In genomic region chr15:95341686-95342085, GRCh38 we compare ENCODE assay signal across 25 cellular contexts.
"Had no signal": no experiment of that assay in that cellular context is flagged by ENCODE, and none has a peak within 500 bp of the region (broad histone marks: within the 10 kb centered on the region; RNA-seq: fewer than 3 reads in every experiment).

No MANE protein-coding gene starts in this region.

- H3K36me3 ChIP-seq: neural progenitor cell, ovary, right lobe of liver, sigmoid colon, stomach, thoracic aorta, thyroid gland, tibial nerve, upper lobe of left lung had no signal

- ATAC-seq: natural killer cell; psoas muscle; right cardiac atrium; right lobe of liver; stimulated activated effector memory CD8-positive, alpha-beta T cell treated with anti-CD3 and anti-CD28 coated beads, Interleukin-12 subunit alpha, Interleukin-12 subunit beta, amount 100 ng/mL, for 72 hours; stimulated activated naive B cell treated with anti-CD40 and anti-IgM and Interleukin-4, amounts not matched to agents 10 μg/mL and 1 μg/mL and 100 μg/mL, for 72 hours had no signal

- H3K9ac ChIP-seq: neural progenitor cell, parathyroid adenoma had no signal

- H3K9me3 ChIP-seq: ovary, psoas muscle, right lobe of liver, sigmoid colon, stomach, thoracic aorta, thyroid gland, tibial nerve, upper lobe of left lung had no signal

- H3K27me3 ChIP-seq: neural progenitor cell, ovary, right lobe of liver, sigmoid colon, stomach, thyroid gland, tibial nerve, upper lobe of left lung had no signal

- H2AFZ ChIP-seq: neural progenitor cell, parathyroid adenoma had no signal

- H3K79me2 ChIP-seq: parathyroid adenoma had no signal

- H3K4me1 ChIP-seq: neural progenitor cell, parathyroid adenoma, psoas muscle, right lobe of liver, sigmoid colon, stomach, thyroid gland, tibial nerve, upper lobe of left lung had no signal

- H3K27ac ChIP-seq: neural progenitor cell, ovary, parathyroid adenoma, psoas muscle, right lobe of liver, sigmoid colon, stomach, thoracic aorta, thyroid gland, tibial nerve, upper lobe of left lung had no signal

- FAIRE-seq: small intestine, urothelium cell line had no signal

- H3K4me2 ChIP-seq: neural progenitor cell had no signal

- DNase-seq: natural killer cell; occipital lobe; ovary; posterior cingulate gyrus; psoas muscle; right cardiac atrium; right lobe of liver; sigmoid colon; small intestine; stimulated activated CD4-positive, alpha-beta T cell treated with anti-CD3 and anti-CD28 coated beads, Interleukin-15, amount 100 ng/mL, for 24 hours; stimulated activated CD4-positive, alpha-beta T cell treated with anti-CD3 and anti-CD28 coated beads, Interleukin-2, amount 100 ng/mL, for 24 hours; stimulated activated CD4-positive, alpha-beta T cell treated with anti-CD3 and anti-CD28 coated beads, Interleukin-2, amount 100 ng/mL, for 48 hours; stimulated activated CD4-positive, alpha-beta T cell treated with anti-CD3 and anti-CD28 coated beads, Interleukin-4, amount 100 ng/mL, for 24 hours; stimulated activated naive B cell treated with anti-CD40 and anti-IgM and Interleukin-4, amounts not matched to agents 10 μg/mL and 1 μg/mL and 100 μg/mL, for 72 hours; stimulated activated naive CD4-positive, alpha-beta T cell treated with Interleukin-2 at 50 U/mL for 16 hours; stomach; thyroid gland; trophoblast cell had no signal

- H3K4me3 ChIP-seq: neural progenitor cell, ovary, psoas muscle, right lobe of liver, sigmoid colon, stomach, thoracic aorta, thyroid gland, tibial nerve, upper lobe of left lung had no signal
